15 cellular contexts compared by ENCODE assay signal in genomic region chr5:136769093-136769492, GRCh38.
DNase-seq lines count a peak whose midpoint lies in the region; ATAC-seq and TF ChIP-seq lines count a peak whose summit lies in the region.
"Had no signal": no experiment of that assay in that cellular context is flagged by ENCODE, and none has a peak within 500 bp of the region (broad histone marks: within the 10 kb centered on the region; RNA-seq: fewer than 3 reads in every experiment).

No MANE protein-coding gene starts in this region.

- peak; percentile 33 for ATAC-seq in stimulated activated naive CD8-positive, alpha-beta T cell treated with anti-CD3 and anti-CD28 coated beads, Interleukin-15, amount 100 ng/mL, for 72 hours
- ATAC-seq in stimulated activated naive CD8-positive, alpha-beta T cell treated with anti-CD3 and anti-CD28 coated beads, Interleukin-15, Interleukin-2, amounts not matched to agents 100 U/mL and 50 U/mL, for 24 hours, result no peak

- no peak overlapping the region for H3K27ac Mint-ChIP-seq in stimulated activated naive CD8-positive, alpha-beta T cell treated with anti-CD3 and anti-CD28 coated beads, Interleukin-15, amount 100 ng/mL, for 72 hours
- H3K27ac Mint-ChIP-seq: CD8-positive, alpha-beta memory T cell; HFFc6 had no signal

- no peaks in the 10 kb centered on the region for H3K27me3 Mint-ChIP-seq in stimulated activated naive CD8-positive, alpha-beta T cell treated with anti-CD3 and anti-CD28 coated beads, Interleukin-15, amount 100 ng/mL, for 72 hours

- no peak overlapping the region for H4K5ac ChIP-seq in mesendoderm (ENCODE audit: low read length)

- peak overlapping the region; percentile 15 for H3K18ac ChIP-seq in mesendoderm (ENCODE audit: low read length)

- peak overlapping the region; percentile 14 for H2BK5ac ChIP-seq in mesendoderm (ENCODE audit: low read length)

- no peaks in the 10 kb centered on the region for H4K20me1 ChIP-seq in hepatocyte (ENCODE audit: insufficient read depth, poor library complexity, severe bottlenecking)

- H3K4me2 ChIP-seq in mesendoderm (ENCODE audit: low read length) (no peak overlapping the region), hepatocyte (no peak overlapping the region)

- H3K79me2 ChIP-seq in mesendoderm (ENCODE audit: control insufficient read depth, insufficient read depth, low read length) (no peaks in the 10 kb centered on the region), hepatocyte (no peaks in the 10 kb centered on the region)

- no peaks in the 10 kb centered on the region for H3K4me1 Mint-ChIP-seq in stimulated activated naive CD8-positive, alpha-beta T cell treated with anti-CD3 and anti-CD28 coated beads, Interleukin-15, amount 100 ng/mL, for 72 hours
- H3K4me1 Mint-ChIP-seq: CD8-positive, alpha-beta memory T cell had no signal

- H3K36me3 ChIP-seq in mesendoderm (ENCODE audit: control insufficient read depth, insufficient read depth, low read length) (no peaks in the 10 kb centered on the region), colonic mucosa (no peaks in the 10 kb centered on the region), hepatocyte (replicated peaks; ENCODE audit: insufficient read depth, low read depth) (no peaks in the 10 kb centered on the region)
- H3K36me3 ChIP-seq: BE2C, MG63 had no signal

- H3K27me3 ChIP-seq in mesendoderm (ENCODE audit: insufficient read depth, low read length, poor library complexity), result no peaks in the 10 kb centered on the region
- H3K27me3 ChIP-seq in colonic mucosa, result no peaks in the 10 kb centered on the region
- H3K27me3 ChIP-seq in hepatocyte, result no peaks in the 10 kb centered on the region
- H3K27me3 ChIP-seq: BE2C, MG63 had no signal

- H3K9me3 ChIP-seq in colonic mucosa, result no peaks in the 10 kb centered on the region
- no peaks in the 10 kb centered on the region for H3K9me3 ChIP-seq in hepatocyte (ENCODE audit: low read depth)
- H3K9me3 ChIP-seq: BE2C, MG63 had no signal

- no peak for DNase-seq in stimulated activated naive CD8-positive, alpha-beta T cell treated with anti-CD3 and anti-CD28 coated beads, Interleukin-15, amount 100 ng/mL, for 72 hours
- DNase-seq in stimulated activated naive CD8-positive, alpha-beta T cell treated with anti-CD3 and anti-CD28 coated beads, Interleukin-15, Interleukin-2, amounts not matched to agents 100 U/mL and 50 U/mL, for 24 hours, result no peak
- DNase-seq in NCI-H82 (lab: John Stamatoyannopoulos, UW), result peak; percentile 90
- DNase-seq in mesendoderm, result no peak
- no peak for DNase-seq in colonic mucosa
- no peak for DNase-seq in NCI-H1436 treated with DMSO at 0.1 percent for 48 hours (lab: John Stamatoyannopoulos, UW)
- no peak for DNase-seq in hepatocyte (ENCODE audit: low spot score)
- DNase-seq: BE2C; CD8-positive, alpha-beta memory T cell; GOT3; HFFc6; MG63; NCI-H1105; NCI-H1930; Right ventricle myocardium superior had no signal

- H3K9me2 ChIP-seq in hepatocyte (replicated peaks; ENCODE audit: insufficient read depth), result no peaks in the 10 kb centered on the region

- H3K9me3 Mint-ChIP-seq in stimulated activated naive CD8-positive, alpha-beta T cell treated with anti-CD3 and anti-CD28 coated beads, Interleukin-15, amount 100 ng/mL, for 72 hours, result peaks cover 0 to 10% of the 10 kb centered on the region in 2 donors
- H3K9me3 Mint-ChIP-seq: HFFc6 had no signal

- H3K4me1 ChIP-seq in mesendoderm (ENCODE audit: control insufficient read depth, low read depth, low read length) (peaks cover 4% of the 10 kb centered on the region), colonic mucosa (no peaks in the 10 kb centered on the region), hepatocyte (ENCODE audit: insufficient read depth) (no peaks in the 10 kb centered on the region)
- H3K4me1 ChIP-seq: BE2C had no signal

- TF ChIP-seq CTCF in colonic mucosa (IDR thresholded peaks at IDR 0.05), result no peak
- no peak for TF ChIP-seq CTCF in hepatocyte (IDR thresholded peaks at IDR 0.05; ENCODE audit: poor library complexity)

- H3K9ac ChIP-seq in mesendoderm (ENCODE audit: low read length), result no peak overlapping the region
- H3K9ac ChIP-seq in colonic mucosa (ENCODE audit: low read depth in 2 of 2, low read length in 2 of 2), result no peak overlapping the region

- no peak overlapping the region for H2AFZ ChIP-seq in hepatocyte

- no peak overlapping the region for H2BK120ac ChIP-seq in mesendoderm (ENCODE audit: low read depth, low read length)

- H3K4me3 ChIP-seq in mesendoderm (ENCODE audit: low read length) (no peak overlapping the region), colonic mucosa (no peak overlapping the region), hepatocyte (no peak overlapping the region)
- H3K4me3 ChIP-seq: MG63 had no signal

- no peak overlapping the region for H2BK15ac ChIP-seq in mesendoderm (replicated peaks; ENCODE audit: low read depth)

- H3K23ac ChIP-seq in mesendoderm (ENCODE audit: low read length), result no peak overlapping the region

- H3K27ac ChIP-seq in mesendoderm (ENCODE audit: low read depth, low read length) (no peak overlapping the region), colonic mucosa (no peak overlapping the region), hepatocyte (no peak overlapping the region)

- H3K4ac ChIP-seq in mesendoderm (ENCODE audit: low read depth, low read length), result peak overlapping the region; percentile 78

- intact Hi-C loops in colonic mucosa (cut with DNase I), result no loop called here

- peak overlapping the region; percentile 55 for H2AK5ac ChIP-seq in mesendoderm (ENCODE audit: low read length)

- no peak overlapping the region for H3K4me3 Mint-ChIP-seq in stimulated activated naive CD8-positive, alpha-beta T cell treated with anti-CD3 and anti-CD28 coated beads, Interleukin-15, amount 100 ng/mL, for 72 hours
- H3K4me3 Mint-ChIP-seq: CD8-positive, alpha-beta memory T cell; HFFc6 had no signal

- WGBS in mesendoderm (ENCODE audit: extremely low coverage, insufficient coverage, low lambda C conversion rate), result no CpG with 5 or more reads among the region's 4 CpGs
- 63% methylated on average over 4 of the region's 4 CpGs for WGBS in hepatocyte (ENCODE audit: low lambda C conversion rate, missing lambda C conversion rate)

- peak overlapping the region; percentile 46 for H3K56ac ChIP-seq in mesendoderm (ENCODE audit: low read length)

- H4K8ac ChIP-seq in mesendoderm (ENCODE audit: low read depth, low read length), result no peak overlapping the region

- no peaks in the 10 kb centered on the region for H3K79me1 ChIP-seq in mesendoderm (ENCODE audit: low read length)
